In genomic region chr1:247103777-247104591, GRCh38 we compare ENCODE assay signal across 8 cellular contexts. TPM values are rescaled to one million over a fixed set of nuclear protein-coding genes. Genes with fewer than 3 reads are reported as not detected.
DNase-seq lines count a peak whose midpoint lies in the region; ATAC-seq and TF ChIP-seq lines count a peak whose summit lies in the region.

Gene ZNF669 (minus strand): TSS chr1:247104356. CDS start chr1:247104199, 157 bp downstream.

- no peaks in the 10 kb centered on the region for H3F3A ChIP-seq in Loucy (ENCODE audit: low read depth)

- no peaks in the 10 kb centered on the region for H3K9me2 ChIP-seq in Loucy (replicated peaks; ENCODE audit: low read depth, low read length)

- peaks cover 96% of the 10 kb centered on the region for H3K9me3 Mint-ChIP-seq in nephron progenitor cell
- peaks cover 36% of the 10 kb centered on the region for H3K9me3 Mint-ChIP-seq in stimulated activated naive CD8-positive, alpha-beta T cell treated with anti-CD3 and anti-CD28 coated beads, Interleukin-15, Interleukin-2, amounts not matched to agents 100 ng/mL and 50 ng/mL, for 24 hours

- H3K4me3 ChIP-seq in H7 (ENCODE audit: insufficient read depth, low read depth, low read length) (peak within 1 kb of the TSS; percentile 96), Loucy (ENCODE audit: low read length, poor library complexity, severe bottlenecking) (peak within 1 kb of the TSS; percentile 94), RWPE2 (ENCODE audit: severe bottlenecking) (peak within 1 kb of the TSS; percentile 66)

- H3K4me2 ChIP-seq in Loucy (ENCODE audit: low read depth, low read length, poor library complexity, severe bottlenecking): peak within 1 kb of the TSS; percentile 87

- peak within 1 kb of the TSS; percentile 97 for H3K9ac ChIP-seq in Loucy (ENCODE audit: low read depth, low read length, poor library complexity, severe bottlenecking)

- H3K36me3 ChIP-seq in H7 (replicated peaks; ENCODE audit: control insufficient read depth, insufficient read depth, low read length) (peaks cover 19% of the 10 kb centered on the region), Loucy (ENCODE audit: insufficient read depth, low read length) (peaks cover 28% of the 10 kb centered on the region), RWPE2 (ENCODE audit: low read depth) (peaks cover 35% of the 10 kb centered on the region)

- H3K79me2 ChIP-seq in Loucy (ENCODE audit: insufficient read depth, low read length): peaks cover 38% of the 10 kb centered on the region

- peak within 1 kb of the TSS; percentile 98 for H3K27ac Mint-ChIP-seq in nephron progenitor cell
- peak within 1 kb of the TSS; percentile 77 for H3K27ac Mint-ChIP-seq in stimulated activated naive CD8-positive, alpha-beta T cell treated with anti-CD3 and anti-CD28 coated beads, Interleukin-15, Interleukin-2, amounts not matched to agents 100 ng/mL and 50 ng/mL, for 24 hours

- peaks cover 6% of the 10 kb centered on the region for H3K4me1 Mint-ChIP-seq in nephron progenitor cell
- H3K4me1 Mint-ChIP-seq in stimulated activated naive CD8-positive, alpha-beta T cell treated with anti-CD3 and anti-CD28 coated beads, Interleukin-15, Interleukin-2, amounts not matched to agents 100 ng/mL and 50 ng/mL, for 24 hours (ENCODE audit: low read depth): peaks cover 14% of the 10 kb centered on the region

- peaks cover 10% of the 10 kb centered on the region for H3K27me3 Mint-ChIP-seq in nephron progenitor cell (ENCODE audit: low read depth, poor library complexity)
- H3K27me3 Mint-ChIP-seq in stimulated activated naive CD8-positive, alpha-beta T cell treated with anti-CD3 and anti-CD28 coated beads, Interleukin-15, Interleukin-2, amounts not matched to agents 100 ng/mL and 50 ng/mL, for 24 hours: peaks cover 21% of the 10 kb centered on the region

- DNase-seq in ELR (ENCODE audit: low read depth) (peak; percentile 98), H7 (peak; percentile 96), RWPE2 (ENCODE audit: low spot score) (peak; percentile 89), fibroblast of the conjunctiva (ENCODE audit: low read depth) (peak; percentile 91), nephron progenitor cell (peak; percentile 95)
- peak; percentile 88 for DNase-seq in activated T-helper 9 cell treated with anti-CD3 and anti-CD28 coated beads, Interleukin-2, amount 50 U/mL, for 16 hours (ENCODE audit: low read depth)

- ATAC-seq in RWPE2 (ENCODE audit: low read depth): peak; percentile 98

- H3K4me1 ChIP-seq in Loucy (ENCODE audit: insufficient read depth, low read length, poor library complexity, severe bottlenecking) (peaks cover 18% of the 10 kb centered on the region), RWPE2 (ENCODE audit: insufficient read depth, poor library complexity, severe bottlenecking) (no peaks in the 10 kb centered on the region)

- TF ChIP-seq CTCF in Loucy (conservative IDR thresholded peaks at IDR 0.05; ENCODE audit: low read length): no peak
- TF ChIP-seq CTCF in RWPE2 (IDR thresholded peaks at IDR 0.05; ENCODE audit: poor library complexity, severe bottlenecking): no peak
- no peak for TF ChIP-seq CTCF in nephron progenitor cell (IDR thresholded peaks at IDR 0.05)

- H3K4me3 Mint-ChIP-seq in nephron progenitor cell: peak within 1 kb of the TSS; percentile 92
- H3K4me3 Mint-ChIP-seq in stimulated activated naive CD8-positive, alpha-beta T cell treated with anti-CD3 and anti-CD28 coated beads, Interleukin-15, Interleukin-2, amounts not matched to agents 100 ng/mL and 50 ng/mL, for 24 hours: peak within 1 kb of the TSS; percentile 90

- peak within 1 kb of the TSS; percentile 89 for H2AFZ ChIP-seq in Loucy (ENCODE audit: low read length)

- H3K27ac ChIP-seq in RWPE2 (ENCODE audit: poor library complexity, severe bottlenecking): peak within 1 kb of the TSS; percentile 81

- peaks cover 33% of the 10 kb centered on the region for H3K9me3 ChIP-seq in Loucy (ENCODE audit: insufficient read depth, low read depth, low read length)
- H3K9me3 ChIP-seq in RWPE2 (ENCODE audit: severe bottlenecking): peaks cover 9% of the 10 kb centered on the region

- H3K36me3 Mint-ChIP-seq in nephron progenitor cell (ENCODE audit: low read depth): peaks cover 85% of the 10 kb centered on the region
- peaks cover 43% of the 10 kb centered on the region for H3K36me3 Mint-ChIP-seq in stimulated activated naive CD8-positive, alpha-beta T cell treated with anti-CD3 and anti-CD28 coated beads, Interleukin-15, Interleukin-2, amounts not matched to agents 100 ng/mL and 50 ng/mL, for 24 hours (ENCODE audit: low read depth)

- peaks cover 8% of the 10 kb centered on the region for H4K20me1 ChIP-seq in Loucy (ENCODE audit: insufficient read depth, low read length, poor library complexity, severe bottlenecking)

- peaks cover 3% of the 10 kb centered on the region; the same call in 1 of the 2 replicates for H3K27me3 ChIP-seq in H7 (ENCODE audit: control insufficient read depth, insufficient read depth, low read length)
- H3K27me3 ChIP-seq in Loucy (ENCODE audit: insufficient read depth, low read length, poor library complexity, severe bottlenecking): peaks cover 9% of the 10 kb centered on the region
- no peaks in the 10 kb centered on the region for H3K27me3 ChIP-seq in RWPE2 (ENCODE audit: insufficient read depth, poor library complexity, severe bottlenecking)

RNA-seq across cellular contexts. Expression of gene ZNF669, which starts in this region (rescaled TPM):
- 19.8 and 29.9 TPM in 2 replicates for total RNA-seq in H7 (2014; rRNA removed; shearing (Covaris generic))

Comparison
In these comparisons a context has a peak if more than half of its experiments do, and no peak if none do; other contexts are left out.
1. Peak in every context shown above with its lines: DNase-seq, ATAC-seq, H3K4me3 ChIP-seq and H3K27ac ChIP-seq.